14 cellular contexts compared by ENCODE assay signal in the genomic region with DNA sequence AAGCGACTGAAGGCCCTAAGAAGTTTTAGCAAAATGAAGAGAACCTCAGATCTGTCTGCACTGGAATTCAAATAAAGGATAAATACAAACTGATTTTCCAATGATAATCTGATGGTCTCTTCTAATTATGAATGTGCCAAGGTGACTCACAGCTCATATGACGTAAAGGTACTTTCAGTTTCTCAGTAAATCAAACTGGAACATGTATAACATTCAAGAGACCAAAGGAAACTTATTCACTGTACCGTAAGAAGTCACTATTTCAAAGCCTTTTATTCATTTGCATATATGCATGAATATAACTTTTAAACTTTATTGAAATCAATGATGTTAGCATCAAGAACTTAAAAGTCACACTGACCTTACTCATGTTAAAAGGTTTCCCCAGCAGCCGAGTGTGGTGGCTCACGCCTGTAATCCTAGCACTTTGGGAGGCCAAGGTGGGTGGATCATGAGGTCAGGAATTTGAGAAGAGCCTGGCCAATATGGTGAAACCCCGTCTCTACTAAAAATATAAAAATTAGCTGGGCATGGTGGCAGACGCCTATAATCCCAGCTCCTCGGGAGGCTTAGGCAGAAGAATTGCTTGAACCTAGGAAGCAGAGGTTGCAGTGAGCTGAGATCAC. TPM values are rescaled to one million over a fixed set of nuclear protein-coding genes. Genes with fewer than 3 reads are reported as not detected.
DNase-seq lines count a peak whose midpoint lies in the region; ATAC-seq, FAIRE-seq and TF ChIP-seq lines count a peak whose summit lies in the region.
"Had no signal": no experiment of that assay in that cellular context is flagged by ENCODE, and none has a peak within 500 bp of the region (broad histone marks: within the 10 kb centered on the region; RNA-seq: fewer than 3 reads in every experiment).

No MANE protein-coding gene starts in this region.

- TF ChIP-seq EP300 in GM12878 (IDR thresholded peaks at IDR 0.05; ENCODE audit: borderline replicate concordance in 1 of 2, control insufficient read depth in 1 of 2, low read depth in 2 of 2, low read length in 2 of 2), result no peak

- no peaks in the 10 kb centered on the region for H3K9me3 ChIP-seq in GM12878 (replicated peaks; ENCODE audit: control insufficient read depth, insufficient read depth, low read length)
- H3K9me3 ChIP-seq in tibial artery, result no peaks in the 10 kb centered on the region
- H3K9me3 ChIP-seq: SJCRH30 had no signal

- H3K4me2 ChIP-seq in GM12878 (ENCODE audit: control insufficient read depth, insufficient read depth), result no peak overlapping the region

- POLR2A ChIA-PET in GM12878 (lab: Charles Lee), result interaction anchor here (0.8 kb wide), 1 partner anchor 31 kb away, joined by 4 read pairs; no protein-coding TSS in a partner anchor

- CTCF ChIA-PET in GM12878 (lab: Yijun Ruan, JAX), result no interaction called here

- no peaks in the 10 kb centered on the region for H3K79me2 ChIP-seq in GM12878 (ENCODE audit: control insufficient read depth, insufficient read depth, low read length)

- no peaks in the 10 kb centered on the region for H3K27me3 ChIP-seq in GM12878 (replicated peaks in 1 of 2; ENCODE audit: control insufficient read depth in 2 of 2, insufficient read depth in 2 of 2, low read length in 1 of 2)
- no peaks in the 10 kb centered on the region for H3K27me3 ChIP-seq in tibial artery
- H3K27me3 ChIP-seq: SJCRH30 had no signal

- ATAC-seq in GM12878, result no peak
- no peak for ATAC-seq in left lobe of liver

- no peak for TF ChIP-seq POLR2A in GM12878 (IDR thresholded peaks at IDR 0.05; ENCODE audit: low read depth, low read length)

- in situ Hi-C loops in GM12878 (cut with MboI), result no loop called here

- WGBS in GM12878 (ENCODE audit: insufficient coverage, insufficient replicate concordance, low lambda C conversion rate, missing lambda C conversion rate), result 84% methylated on average over 8 of the region's 8 CpGs

- H3K36me3 Mint-ChIP-seq in activated CD4-positive, alpha-beta T cell treated with anti-CD3 and anti-CD28 coated beads, Interleukin-2, amount 10 ng/mL, durations not matched to agents 24 days and 14 days (ENCODE audit: low read depth), result peaks cover 49% of the 10 kb centered on the region

- intact Hi-C loops in activated CD4-positive, alpha-beta T cell treated with anti-CD3 and anti-CD28 coated beads, Interleukin-2, amount 10 ng/mL, durations not matched to agents 24 days and 14 days (cut with micrococcal nuclease), result loop anchor here (2.0 to 5.0 kb wide), 3 partner anchors 42 to 140 kb away; partner anchors contain the start of genes ATXN2 and SH2B3
- intact Hi-C loops in GM12878 (cut with micrococcal nuclease; ENCODE audit: unreplicated experiment) (loop anchor here (10.0 kb wide), 1 partner anchor 128 kb away; no protein-coding TSS in a partner anchor), tibial artery (cut with DNase I; ENCODE audit: low total_unique reads) (no loop called here)

- H3K4me3 Mint-ChIP-seq in activated CD4-positive, alpha-beta T cell treated with anti-CD3 and anti-CD28 coated beads, Interleukin-2, amount 10 ng/mL, durations not matched to agents 24 days and 14 days, result peak overlapping the region; percentile 47
- H3K4me3 Mint-ChIP-seq: IgD-negative memory B cell had no signal

- H3K4me3 ChIP-seq in GM12878, result no peak overlapping the region
- H3K4me3 ChIP-seq in tibial artery, result no peak overlapping the region
- H3K4me3 ChIP-seq: SJCRH30 had no signal

- no peak for DNase-seq in GM18507 (ENCODE audit: extremely low spot score, insufficient read length, low read depth)
- DNase-seq in activated CD4-positive, alpha-beta T cell treated with anti-CD3 and anti-CD28 coated beads, Interleukin-2, amount 10 ng/mL, durations not matched to agents 24 days and 14 days, result no peak
- DNase-seq in GM12878 (ENCODE audit: low read depth, low spot score), result no peak
- peak; percentile 21 to 39 for DNase-seq in stimulated activated CD4-positive, alpha-beta T cell treated with anti-CD3 and anti-CD28 coated beads, Interleukin-2, amount 100 ng/mL, for 24 hours
- no peak for DNase-seq in left lobe of liver (ENCODE audit: low spot score)
- DNase-seq in tibial artery, result no peak
- DNase-seq in pons (ENCODE audit: low spot score), result no peak
- DNase-seq: amygdala, midbrain, NCI-H1694 treated with DMSO at 0.1 percent for 48 hours, posterior cingulate gyrus, SJCRH30 had no signal

- peak overlapping the region; percentile 77 for H3K27ac Mint-ChIP-seq in activated CD4-positive, alpha-beta T cell treated with anti-CD3 and anti-CD28 coated beads, Interleukin-2, amount 10 ng/mL, durations not matched to agents 24 days and 14 days

- no peaks in the 10 kb centered on the region for H3K9me3 Mint-ChIP-seq in activated CD4-positive, alpha-beta T cell treated with anti-CD3 and anti-CD28 coated beads, Interleukin-2, amount 10 ng/mL, durations not matched to agents 24 days and 14 days
- H3K9me3 Mint-ChIP-seq: IgD-negative memory B cell had no signal

- FAIRE-seq in GM18507 (lab: Jason Lieb, UNC) (peak; percentile 21), GM12878 (lab: Jason Lieb, UNC) (peak; percentile 64)
- FAIRE-seq: endothelial cell of umbilical vein had no signal

- H4K20me1 ChIP-seq in GM12878 (ENCODE audit: control insufficient read depth, insufficient read depth), result no peaks in the 10 kb centered on the region

- RAD21 ChIA-PET in GM12878 (lab: Charles Lee; ENCODE audit: unreplicated experiment), result interaction anchor here (0.7 kb wide), 1 partner anchor 17 kb away, joined by 3 read pairs; no protein-coding TSS in a partner anchor

- H2AFZ ChIP-seq in GM12878 (ENCODE audit: control insufficient read depth, low read depth, low read length), result no peak overlapping the region

- no peak for TF ChIP-seq RAD21 in GM12878 (IDR thresholded peaks at IDR 0.05; ENCODE audit: insufficient read depth, low read depth, low read length)

- TF ChIP-seq CTCF in GM12878 (IDR thresholded peaks at IDR 0.05 in 2 of 3, conservative IDR thresholded peaks at IDR 0.05 in 1 of 3; ENCODE audit: control insufficient read depth in 2 of 3, extremely low read depth in 1 of 3, insufficient read depth in 1 of 3, low read depth in 3 of 3, low read length in 3 of 3), result no peak
- TF ChIP-seq CTCF in tibial artery (IDR thresholded peaks at IDR 0.05), result no peak

- no peaks in the 10 kb centered on the region for H3K27me3 Mint-ChIP-seq in activated CD4-positive, alpha-beta T cell treated with anti-CD3 and anti-CD28 coated beads, Interleukin-2, amount 10 ng/mL, durations not matched to agents 24 days and 14 days
- H3K27me3 Mint-ChIP-seq: IgD-negative memory B cell had no signal

- H3K4me1 Mint-ChIP-seq in activated CD4-positive, alpha-beta T cell treated with anti-CD3 and anti-CD28 coated beads, Interleukin-2, amount 10 ng/mL, durations not matched to agents 24 days and 14 days, result peaks cover 20% of the 10 kb centered on the region

- H3K36me3 ChIP-seq in GM12878 (ENCODE audit: control insufficient read depth in 2 of 2, insufficient read depth in 2 of 2, low read length in 1 of 2), result peaks cover 2 to 6% of the 10 kb centered on the region in 2 experiments; a peak in 3 of 4 replicates
- H3K36me3 ChIP-seq in tibial artery, result peaks cover 40 to 58% (median 45%) of the 10 kb centered on the region in 3 donors

- SMC1A ChIA-PET in GM12878 (lab: Charles Lee; ENCODE audit: uncharacterized antibody, unreplicated experiment), result no interaction called here

- H3K27ac ChIP-seq in GM12878 (ENCODE audit: control insufficient read depth, insufficient read depth), result no peak overlapping the region
- H3K27ac ChIP-seq in tibial artery, result no peak overlapping the region
- H3K27ac ChIP-seq: SJCRH30 had no signal

- H3K4me1 ChIP-seq in GM12878 (ENCODE audit: control insufficient read depth, insufficient read depth, low read length), result no peaks in the 10 kb centered on the region
- no peaks in the 10 kb centered on the region for H3K4me1 ChIP-seq in tibial artery
- H3K4me1 ChIP-seq: SJCRH30 had no signal

- H3K9ac ChIP-seq in GM12878 (ENCODE audit: control insufficient read depth, insufficient read depth, low read length), result no peak overlapping the region

- no TSS peak for BruUV-seq in GM12878 (replicated peaks; lab: Mats Ljungman, UMichigan)

TF ChIP-seq in GM12878, 131 proteins besides CTCF, POLR2A, EP300 and RAD21 (continues in another document):
- TF ChIP-seq ZNF217 (IDR thresholded peaks at IDR 0.05), result no peak
- no peak for TF ChIP-seq RFX5 (IDR thresholded peaks at IDR 0.05; ENCODE audit: low read depth, low read length)
- TF ChIP-seq ATF7 (IDR thresholded peaks at IDR 0.05; ENCODE audit: low read depth), result no peak
- TF ChIP-seq BRCA1 (IDR thresholded peaks at IDR 0.05; ENCODE audit: low read depth, low read length), result no peak
- TF ChIP-seq BHLHE40 (IDR thresholded peaks at IDR 0.05; ENCODE audit: borderline replicate concordance in 1 of 2, low read depth in 2 of 2, low read length in 1 of 2), result no peak
- TF ChIP-seq SREBF2 (IDR thresholded peaks at IDR 0.05; ENCODE audit: low read length), result no peak

RNA-seq across cellular contexts. Expression of gene ATXN2, which starts 52.2 kb away (rescaled TPM):
- 49.3 and 53.0 TPM in 2 replicates for total RNA-seq in activated CD4-positive, alpha-beta T cell treated with anti-CD3 and anti-CD28 coated beads, Interleukin-2, amount 10 ng/mL, durations not matched to agents 24 days and 14 days
- total RNA-seq in GM12878 (2013; cell fraction: nucleolus; rRNA removed), result 148 and 149 TPM in 2 replicates
- 8.9 and 10.7 TPM in 2 replicates for total RNA-seq in GM12878 (2014; rRNA removed)
- total RNA-seq in GM12878 (2014; rRNA removed; fragmentation: Illumina TruSeq; extraction: Trizol), result 16.6 and 16.8 TPM in 2 replicates
- total RNA-seq in GM12878 (2021), result 28.6 and 31.5 TPM in 2 replicates
- 15.5 TPM for polyA plus RNA-seq in GM12878 (2011; ENCODE audit: low read depth)
- 16.0 and 17.6 TPM in 2 replicates for polyA plus RNA-seq in GM12878 (2011; rRNA removed)
- polyA plus RNA-seq in GM12878 (2011; cell fraction: cytosol; rRNA removed), result 18.0 and 20.6 TPM in 2 replicates
- polyA plus RNA-seq in GM12878 (2011; cell fraction: nucleus; rRNA removed), result 80.6 and 88.4 TPM in 2 replicates
- polyA plus RNA-seq in GM12878 (2012), result 16.2 and 24.8 TPM in 2 replicates
- 26.3 and 36.3 TPM in 2 replicates for polyA plus RNA-seq in GM12878 (2014; fragmentation: Illumina TruSeq; extraction: Trizol)
- 10 to 100 TPM in 1 of 2 experiments, 1 to 10 TPM in 1; 8.8 to 13.3 TPM for polyA plus RNA-seq in GM12878 (2014; fragmentation: Nextera tagmentation; extraction: Ambion mirVana)
- 18.4 and 20.3 TPM in 2 replicates for polyA plus RNA-seq in GM12878 (2014; rRNA removed)
- 10 to 100 TPM; 23.4 to 28.5 TPM for polyA plus RNA-seq in GM12878 (2016; fragmentation: Nextera tagmentation; extraction: Ambion mirVana)
- 39.8 and 40.7 TPM in 2 replicates for polyA minus RNA-seq in GM12878 (2011; rRNA and poly(A)+ RNA removed)
- polyA minus RNA-seq in GM12878 (2011; cell fraction: cytosol; rRNA and poly(A)+ RNA removed), result 23.0 and 28.3 TPM in 2 replicates
- polyA minus RNA-seq in GM12878 (2011; cell fraction: nucleus; rRNA and poly(A)+ RNA removed), result 27.8 and 65.8 TPM in 2 replicates
- total RNA-seq in left lobe of liver, result 23.2 TPM

Comparison
In these comparisons a context has a peak if more than half of its experiments do, and no peak if none do; other contexts are left out.
1. DNase-seq: peak in stimulated activated CD4-positive, alpha-beta T cell treated with anti-CD3 and anti-CD28 coated beads, Interleukin-2, amount 100 ng/mL, for 24 hours (2 of 2); none in GM18507 (single experiment), activated CD4-positive, alpha-beta T cell treated with anti-CD3 and anti-CD28 coated beads, Interleukin-2, amount 10 ng/mL, durations not matched to agents 24 days and 14 days (single experiment), GM12878 (single experiment), left lobe of liver (single experiment), tibial artery (0 of 2) and pons (single experiment).